ENCODE assay signal across 18 cellular contexts in the genomic region with DNA sequence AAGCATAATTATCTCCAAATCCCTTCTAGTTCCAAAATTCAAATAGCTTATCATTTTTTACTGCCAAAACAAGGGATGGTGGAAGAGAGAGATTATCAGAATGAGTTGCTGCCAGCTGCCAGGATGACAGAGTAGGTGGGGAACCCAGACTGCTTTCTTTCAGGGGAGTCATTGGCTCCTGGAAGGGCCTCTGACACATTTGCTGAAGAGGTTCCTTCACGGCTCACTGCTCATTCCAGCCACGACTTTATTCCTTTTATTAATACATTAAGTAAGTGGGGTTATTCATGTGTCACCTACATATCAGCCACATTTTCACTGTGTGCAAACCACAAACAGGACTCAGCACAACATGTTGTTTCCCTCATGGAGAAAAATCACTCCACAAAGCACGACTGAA. TPM values are rescaled to one million over a fixed set of nuclear protein-coding genes. Genes with fewer than 3 reads are reported as not detected.
A peak's percentile ranks its signal among the peaks of the same experiment; 100 is the strongest.
DNase-seq lines count a peak whose midpoint lies in the region; ATAC-seq, FAIRE-seq and TF ChIP-seq lines count a peak whose summit lies in the region.
"Had no signal": no experiment of that assay in that cellular context is flagged by ENCODE, and none has a peak within 500 bp of the region (broad histone marks: within the 10 kb centered on the region; RNA-seq: fewer than 3 reads in every experiment).

No MANE protein-coding gene starts in this region.

- ATAC-seq in GM19328 (IDR thresholded peaks at IDR 0.05; ENCODE audit: unreplicated experiment) (peak; percentile 44), HG03103 (IDR thresholded peaks at IDR 0.05; ENCODE audit: low read depth, unreplicated experiment) (peak; percentile 55), HG02759 (IDR thresholded peaks at IDR 0.05; ENCODE audit: unreplicated experiment) (no peak), HG03571 (IDR thresholded peaks at IDR 0.05; ENCODE audit: unreplicated experiment) (no peak), left ventricle myocardium superior (no peak)
- ATAC-seq: left colon had no signal

- no peaks in the 10 kb centered on the region for H3K4me1 ChIP-seq in astrocyte (ENCODE audit: insufficient read depth, low read length)
- H3K4me1 ChIP-seq: colonic mucosa had no signal

- in situ Hi-C loops in Caki2 (cut with HindIII; ENCODE audit: low pct_unique_long_range_greater_than_20kb, low sequenced_read_pairs) = no loop called here

- intact Hi-C loops in left ventricle myocardium superior (cut with micrococcal nuclease) = no loop called here

- no peak overlapping the region for H3K4me2 ChIP-seq in astrocyte (ENCODE audit: low read length)

- no peaks in the 10 kb centered on the region for H3K36me3 ChIP-seq in astrocyte (ENCODE audit: insufficient read depth, low read length)
- H3K36me3 ChIP-seq: colonic mucosa had no signal

- peaks cover 6% of the 10 kb centered on the region for H3K27me3 Mint-ChIP-seq in astrocyte (ENCODE audit: low read depth, unreplicated experiment)

- H4K20me1 ChIP-seq in astrocyte (ENCODE audit: insufficient read depth, low read length) = no peaks in the 10 kb centered on the region

- H3K9ac ChIP-seq in astrocyte (ENCODE audit: low read length) = no peak overlapping the region

- H3K4me3 ChIP-seq in astrocyte (ENCODE audit: insufficient read depth, low read depth, low read length) = no peak overlapping the region
- H3K4me3 ChIP-seq: colonic mucosa had no signal

- peak overlapping the region; percentile 12 for H2AFZ ChIP-seq in astrocyte (ENCODE audit: low read depth, low read length)

- H3K9me3 ChIP-seq in astrocyte (ENCODE audit: insufficient read depth, low read depth, low read length) = no peaks in the 10 kb centered on the region
- H3K9me3 ChIP-seq: colonic mucosa had no signal

- peak; percentile 20 for FAIRE-seq in astrocyte (lab: Jason Lieb, UNC)

- H3K27ac Mint-ChIP-seq in astrocyte (ENCODE audit: unreplicated experiment) = no peak overlapping the region
- H3K27ac Mint-ChIP-seq: activated CD4-positive, alpha-beta T cell treated with anti-CD3 and anti-CD28 coated beads, Interleukin-2, amount 10 ng/mL, durations not matched to agents 7 days and 5 days; stimulated activated naive CD8-positive, alpha-beta T cell treated with anti-CD3 and anti-CD28 coated beads, Interleukin-15, Interleukin-2, amounts not matched to agents 100 ng/mL and 50 ng/mL, for 24 hours had no signal

- no peaks in the 10 kb centered on the region for H3K79me2 ChIP-seq in astrocyte (ENCODE audit: insufficient read depth, low read length)

- H3K4me1 Mint-ChIP-seq in astrocyte (ENCODE audit: low read depth, unreplicated experiment) = no peaks in the 10 kb centered on the region

- no peak for TF ChIP-seq CTCF in astrocyte (IDR thresholded peaks at IDR 0.05; ENCODE audit: insufficient read depth, low read depth, low read length)

- no peak overlapping the region for H3K27ac ChIP-seq in astrocyte (ENCODE audit: low read depth, low read length)
- H3K27ac ChIP-seq: colonic mucosa had no signal

- no peak overlapping the region for H3K4me3 Mint-ChIP-seq in astrocyte (ENCODE audit: unreplicated experiment)
- H3K4me3 Mint-ChIP-seq: activated CD4-positive, alpha-beta T cell treated with anti-CD3 and anti-CD28 coated beads, Interleukin-2, amount 10 ng/mL, durations not matched to agents 7 days and 5 days; stimulated activated naive CD8-positive, alpha-beta T cell treated with anti-CD3 and anti-CD28 coated beads, Interleukin-15, Interleukin-2, amounts not matched to agents 100 ng/mL and 50 ng/mL, for 24 hours had no signal

- DNase-seq in Caki2 (ENCODE audit: low read depth) (peak; percentile 27), astrocyte (ENCODE audit: low read depth) (peak; percentile 71), cerebellum (ENCODE audit: low spot score) (no peak), left ventricle myocardium superior (no peak)
- DNase-seq: activated CD4-positive, alpha-beta T cell treated with anti-CD3 and anti-CD28 coated beads, Interleukin-2, amount 10 ng/mL, durations not matched to agents 7 days and 5 days; activated naive CD4-positive, alpha-beta T cell treated with anti-CD3 and anti-CD28 coated beads, Interleukin-2, amount 50 U/mL, for 16 hours; colonic mucosa; HCEC 1CT; left colon; NCI-H526; nucleus accumbens; stimulated activated CD4-positive, alpha-beta T cell treated with anti-CD3 and anti-CD28 coated beads, Interleukin-2, amount 100 ng/mL, for 24 hours; SW 1271 had no signal

- no peaks in the 10 kb centered on the region for H3K9me3 Mint-ChIP-seq in astrocyte (ENCODE audit: unreplicated experiment)
- H3K9me3 Mint-ChIP-seq: activated CD4-positive, alpha-beta T cell treated with anti-CD3 and anti-CD28 coated beads, Interleukin-2, amount 10 ng/mL, durations not matched to agents 7 days and 5 days; stimulated activated naive CD8-positive, alpha-beta T cell treated with anti-CD3 and anti-CD28 coated beads, Interleukin-15, Interleukin-2, amounts not matched to agents 100 ng/mL and 50 ng/mL, for 24 hours had no signal

- H3K36me3 Mint-ChIP-seq in astrocyte (ENCODE audit: low read depth, unreplicated experiment) = no peaks in the 10 kb centered on the region

- no peaks in the 10 kb centered on the region for H3K27me3 ChIP-seq in astrocyte (ENCODE audit: insufficient read depth, low read length)
- H3K27me3 ChIP-seq: colonic mucosa had no signal

RNA-seq across cellular contexts. Expression of gene SMIM43, which starts 12.7 kb away (rescaled TPM):
- total RNA-seq in Caki2 (2014; rRNA removed; shearing (Covaris generic); ENCODE audit: low replicate concordance) = not detected in 2 replicates
- total RNA-seq in astrocyte = not detected in 2 replicates
- total RNA-seq in cerebellum = not detected
- total RNA-seq in left ventricle myocardium superior = not detected
- total RNA-seq: activated CD4-positive, alpha-beta T cell treated with anti-CD3 and anti-CD28 coated beads, Interleukin-2, amount 10 ng/mL, durations not matched to agents 7 days and 5 days had no signal

RNA-seq across cellular contexts. Expression of gene EXOSC9, which starts 23.5 kb away (rescaled TPM):
- total RNA-seq in Caki2 (2014; rRNA removed; shearing (Covaris generic); ENCODE audit: low replicate concordance) = 40.9 and 53.4 TPM in 2 replicates
- total RNA-seq in astrocyte (14.4 and 18.3 TPM in 2 replicates), cerebellum (24.6 TPM), left ventricle myocardium superior (9.4 TPM)

RNA-seq across cellular contexts. Expression of gene CCNA2, which starts 46.1 kb away (rescaled TPM):
- total RNA-seq in Caki2 (2014; rRNA removed; shearing (Covaris generic); ENCODE audit: low replicate concordance) = 106 and 119 TPM in 2 replicates
- total RNA-seq in astrocyte (4.4 and 6.2 TPM in 2 replicates), cerebellum (17.1 TPM), left ventricle myocardium superior (0.82 TPM)

Comparison
In these comparisons a context has a peak if more than half of its experiments do, and no peak if none do; other contexts are left out.
1. DNase-seq: peak in Caki2 (single experiment) and astrocyte (single experiment); none in cerebellum (single experiment) and left ventricle myocardium superior (single experiment).
2. ATAC-seq: peak in GM19328 (single experiment) and HG03103 (single experiment); none in HG02759 (single experiment), HG03571 (single experiment) and left ventricle myocardium superior (single experiment).